In genomic region chr2:86000131-86000937, GRCh38 we compare ENCODE assay signal across 9 cellular contexts.
DNase-seq lines count a peak whose midpoint lies in the region; ATAC-seq and TF ChIP-seq lines count a peak whose summit lies in the region.
"Had no signal": no experiment of that assay in that cellular context is flagged by ENCODE, and none has a peak within 500 bp of the region (broad histone marks: within the 10 kb centered on the region; RNA-seq: fewer than 3 reads in every experiment).

No MANE protein-coding gene starts in this region.

- peaks cover 12% of the 10 kb centered on the region for H3K9me3 Mint-ChIP-seq in T-helper 2 cell treated with Interferon-gamma antibody and Interleukin-4, amounts not matched to agents 5 μg/mL and 100 μg/mL, for 36 hours
- H3K9me3 Mint-ChIP-seq in endothelial cell (ENCODE audit: unreplicated experiment) = no peaks in the 10 kb centered on the region

- H3K4me1 Mint-ChIP-seq in T-helper 2 cell treated with Interferon-gamma antibody and Interleukin-4, amounts not matched to agents 5 μg/mL and 100 μg/mL, for 36 hours (ENCODE audit: low read depth) = peaks cover 60% of the 10 kb centered on the region
- peaks cover 5% of the 10 kb centered on the region for H3K4me1 Mint-ChIP-seq in endothelial cell (ENCODE audit: unreplicated experiment)

- H3K27me3 ChIP-seq in esophagus squamous epithelium = no peaks in the 10 kb centered on the region
- no peaks in the 10 kb centered on the region for H3K27me3 ChIP-seq in stomach

- TF ChIP-seq CTCF in esophagus squamous epithelium (IDR thresholded peaks at IDR 0.05) (no peak), stomach (IDR thresholded peaks at IDR 0.05) (no peak), endothelial cell (IDR thresholded peaks at IDR 0.05; ENCODE audit: unreplicated experiment) (no peak)

- H3K36me3 Mint-ChIP-seq in T-helper 2 cell treated with Interferon-gamma antibody and Interleukin-4, amounts not matched to agents 5 μg/mL and 100 μg/mL, for 36 hours (ENCODE audit: low read depth) = peaks cover 19% of the 10 kb centered on the region
- peaks cover 4% of the 10 kb centered on the region for H3K36me3 Mint-ChIP-seq in endothelial cell (ENCODE audit: low read depth, unreplicated experiment)

- H3K9me3 ChIP-seq in esophagus squamous epithelium (peaks cover 0 to 5% (median 0%) of the 10 kb centered on the region in 3 donors), stomach (peaks cover 0 to 7% (median 3%) of the 10 kb centered on the region in 4 donors)

- no peak overlapping the region for H3K4me3 ChIP-seq in esophagus squamous epithelium
- no peak overlapping the region for H3K4me3 ChIP-seq in stomach

- DNase-seq in T-helper 2 cell treated with Interferon-gamma antibody and Interleukin-4, amounts not matched to agents 5 μg/mL and 100 μg/mL, for 36 hours (ENCODE audit: low spot score) = no peak
- no peak for DNase-seq in T-helper 2 cell
- DNase-seq in SIG-M5 (lab: John Stamatoyannopoulos, UW) = peak; percentile 30
- DNase-seq in esophagus squamous epithelium (lab: John Stamatoyannopoulos, UW) = no peak
- DNase-seq in stomach = no peak
- no peak for DNase-seq in NCI-H446 treated with DMSO at 0.1 percent for 48 hours (lab: John Stamatoyannopoulos, UW)
- DNase-seq in endothelial cell (ENCODE audit: low spot score) = no peak
- DNase-seq: nephron progenitor cell had no signal

- H3K4me1 ChIP-seq in esophagus squamous epithelium (peaks cover 14 to 50% (median 42%) of the 10 kb centered on the region in 3 donors), stomach (peaks cover 27 to 48% (median 38%) of the 10 kb centered on the region in 4 donors)

- H3K36me3 ChIP-seq in esophagus squamous epithelium (no peaks in the 10 kb centered on the region), stomach (no peaks in the 10 kb centered on the region)

- ATAC-seq in GM19395 (IDR thresholded peaks at IDR 0.05; ENCODE audit: unreplicated experiment) = no peak

- no peak for TF ChIP-seq POLR2A in esophagus squamous epithelium (IDR thresholded peaks at IDR 0.05)
- TF ChIP-seq POLR2A in stomach (IDR thresholded peaks at IDR 0.05) = no peak

- H3K27ac ChIP-seq in esophagus squamous epithelium (peak overlapping the region in 3 of 4 donors; percentile 72 to 91 (median 86)), stomach (peak overlapping the region in 4 of 5 donors; percentile 71 to 82 (median 80))

- H3K4me3 Mint-ChIP-seq in T-helper 2 cell treated with Interferon-gamma antibody and Interleukin-4, amounts not matched to agents 5 μg/mL and 100 μg/mL, for 36 hours = peak overlapping the region; percentile 59
- H3K4me3 Mint-ChIP-seq in endothelial cell (ENCODE audit: unreplicated experiment) = no peak overlapping the region
- H3K4me3 Mint-ChIP-seq: nephron progenitor cell had no signal

- intact Hi-C loops in esophagus squamous epithelium (cut with DNase I) = no loop called here
- intact Hi-C loops in stomach (cut with DNase I; ENCODE audit: low total_unique reads) = no loop called here

- H3K27ac Mint-ChIP-seq in T-helper 2 cell treated with Interferon-gamma antibody and Interleukin-4, amounts not matched to agents 5 μg/mL and 100 μg/mL, for 36 hours = peak overlapping the region; percentile 93
- H3K27ac Mint-ChIP-seq in endothelial cell (ENCODE audit: unreplicated experiment) = no peak overlapping the region

- TF ChIP-seq EP300 in stomach (IDR thresholded peaks at IDR 0.05) = no peak

- WGBS in esophagus squamous epithelium, 2 donors = 72 to 74% methylated on average over 10 of the region's 10 CpGs
- WGBS in stomach, 5 donors = 74 to 89% (median 86%) methylated on average over 10 of the region's 10 CpGs

- H3K27me3 Mint-ChIP-seq in T-helper 2 cell treated with Interferon-gamma antibody and Interleukin-4, amounts not matched to agents 5 μg/mL and 100 μg/mL, for 36 hours (ENCODE audit: low read depth) = no peaks in the 10 kb centered on the region
- H3K27me3 Mint-ChIP-seq in endothelial cell (ENCODE audit: unreplicated experiment) = peaks cover 2% of the 10 kb centered on the region
